ENCODE assay signal across 11 cellular contexts in genomic region chrX:43971966-43972961, GRCh38. TPM values are rescaled to one million over a fixed set of nuclear protein-coding genes. Genes with fewer than 3 reads are reported as not detected.
DNase-seq lines count a peak whose midpoint lies in the region; ATAC-seq, FAIRE-seq and TF ChIP-seq lines count a peak whose summit lies in the region.
"Had no signal": no experiment of that assay in that cellular context is flagged by ENCODE, and none has a peak within 500 bp of the region (broad histone marks: within the 10 kb centered on the region; RNA-seq: fewer than 3 reads in every experiment).

No MANE protein-coding gene starts in this region.

- H2BK120ac ChIP-seq in H1 (replicated peaks; ENCODE audit: low read depth, low read length), result no peak overlapping the region

- H2BK12ac ChIP-seq in H1 (ENCODE audit: low read depth, low read length), result no peak overlapping the region

- H3K9me3 ChIP-seq in MG63, result no peaks in the 10 kb centered on the region
- no peaks in the 10 kb centered on the region for H3K9me3 ChIP-seq in H1 (ENCODE audit: insufficient read depth in 2 of 2, low read depth in 1 of 2, low read length in 1 of 2)

- peak overlapping the region; percentile 86 for H3K4me3 Mint-ChIP-seq in nephron progenitor cell

- no peak overlapping the region for H3K18ac ChIP-seq in H1 (ENCODE audit: extremely low read depth, low read length)

- no peaks in the 10 kb centered on the region for H3K36me3 Mint-ChIP-seq in nephron progenitor cell (ENCODE audit: low read depth)
- H3K36me3 Mint-ChIP-seq: immature natural killer cell had no signal

- no peak overlapping the region for H2AK5ac ChIP-seq in H1 (ENCODE audit: low read depth, low read length)

- H4K91ac ChIP-seq in H1 (replicated peaks; ENCODE audit: insufficient read length, low read length), result no peak overlapping the region

- H3K27me3 ChIP-seq in MG63 (no peaks in the 10 kb centered on the region), H1 (replicated peaks in 1 of 4; ENCODE audit: control insufficient read depth in 3 of 4, extremely low read depth in 1 of 4, insufficient read depth in 3 of 4, low read length in 3 of 4) (peaks cover 0 to 12% (median 1%) of the 10 kb centered on the region in 4 experiments; a peak in 2 of 7 replicates)

- H3K4me1 Mint-ChIP-seq in nephron progenitor cell, result peaks cover 13% of the 10 kb centered on the region

- H3K79me1 ChIP-seq in H1 (ENCODE audit: low read depth, low read length), result no peaks in the 10 kb centered on the region

- peak overlapping the region; percentile 16 for H3K4me3 ChIP-seq in AG04449 (ENCODE audit: low read depth, low read length)
- peak overlapping the region; percentile 34 for H3K4me3 ChIP-seq in MG63
- peak overlapping the region; percentile 10 to 56 (median 34); a peak in 5 of 8 replicates for H3K4me3 ChIP-seq in H1 (ENCODE audit: extremely low read depth in 1 of 4, insufficient read depth in 2 of 4, low read depth in 3 of 4, low read length in 4 of 4)

- no peaks in the 10 kb centered on the region for H3K23me2 ChIP-seq in H1 (ENCODE audit: low read depth, low read length)

- no peak for DNase-seq in AG04449 (ENCODE audit: low read depth, low spot score)
- DNase-seq in MG63, result peak; percentile 23
- no peak for DNase-seq in H1 (ENCODE audit: low read depth in 1 of 2, low spot score in 2 of 2)
- DNase-seq in nephron progenitor cell, result no peak
- DNase-seq in germinal center (ENCODE audit: low spot score), result no peak
- DNase-seq in mucosa of gallbladder (ENCODE audit: low spot score), result no peak
- DNase-seq: activated naive CD4-positive, alpha-beta T cell; immature natural killer cell had no signal

- no peak overlapping the region for H3K4ac ChIP-seq in H1 (replicated peaks; ENCODE audit: insufficient read length, low read depth, low read length)

- peaks cover 8% of the 10 kb centered on the region for H3K27me3 Mint-ChIP-seq in nephron progenitor cell (ENCODE audit: low read depth, poor library complexity)

- H3K27ac ChIP-seq in H1 (ENCODE audit: low read depth, low read length), result no peak overlapping the region

- TF ChIP-seq CTCF in AG04449 (IDR thresholded peaks at IDR 0.05; ENCODE audit: insufficient read depth, low read length, missing control alignments), result no peak
- TF ChIP-seq CTCF in H1 (IDR thresholded peaks at IDR 0.05; ENCODE audit: control extremely low read depth in 1 of 3, insufficient read depth in 1 of 3, low read depth in 1 of 3, low read length in 3 of 3), result no peak
- TF ChIP-seq CTCF in nephron progenitor cell (IDR thresholded peaks at IDR 0.05), result no peak

- CTCF ChIA-PET in AG04449 (lab: Yijun Ruan, JAX), result interaction anchor here (2.7 kb wide), 1 partner anchor 14 kb away, joined by 9 read pairs; no protein-coding TSS in a partner anchor
- CTCF ChIA-PET in H1 (lab: Charles Lee; ENCODE audit: partially characterized antibody), result interaction anchor here (3.0 kb wide), 1 partner anchor 10 kb away, joined by 15 read pairs; no protein-coding TSS in a partner anchor

- no peak overlapping the region for H3K23ac ChIP-seq in H1 (ENCODE audit: insufficient read length)

- TF ChIP-seq EP300 in H1 (IDR thresholded peaks at IDR 0.05; ENCODE audit: borderline replicate concordance in 1 of 2, low read depth in 2 of 2, low read length in 2 of 2), result no peak

- TF ChIP-seq RAD21 in H1 (IDR thresholded peaks at IDR 0.05 in 1 of 2, conservative IDR thresholded peaks at IDR 0.05 in 1 of 2; ENCODE audit: low read depth in 2 of 2, low read length in 2 of 2), result no peak

- H3K4me2 ChIP-seq in H1 (ENCODE audit: insufficient read depth in 1 of 2, low read depth in 2 of 2, low read length in 2 of 2), result peak overlapping the region; percentile 65 to 93

- H3K79me2 ChIP-seq in H1 (ENCODE audit: control insufficient read depth in 1 of 2, insufficient read depth in 2 of 2, low read length in 2 of 2), result no peaks in the 10 kb centered on the region

- no peak for ATAC-seq in GM19397 (IDR thresholded peaks at IDR 0.05; ENCODE audit: unreplicated experiment)
- no peak for ATAC-seq in HG02759 (IDR thresholded peaks at IDR 0.05; ENCODE audit: unreplicated experiment)

- no peak for TF ChIP-seq POLR2A in H1 (IDR thresholded peaks at IDR 0.05; ENCODE audit: control extremely low read depth in 1 of 2, low read depth in 2 of 2, low read length in 2 of 2)

- H2BK15ac ChIP-seq in H1 (ENCODE audit: low read length), result no peak overlapping the region

- no peak overlapping the region for H2BK20ac ChIP-seq in H1 (ENCODE audit: low read length)

- H3K27ac Mint-ChIP-seq in nephron progenitor cell, result no peak overlapping the region
- H3K27ac Mint-ChIP-seq: immature natural killer cell had no signal

- H4K8ac ChIP-seq in H1 (ENCODE audit: extremely low read depth, insufficient read depth, low read length), result no peak overlapping the region

- H3K56ac ChIP-seq in H1 (replicated peaks; ENCODE audit: insufficient read length, low read depth, low read length), result no peak overlapping the region

- H2BK5ac ChIP-seq in H1 (ENCODE audit: low read depth, low read length), result no peak overlapping the region

- no peak overlapping the region for H2AFZ ChIP-seq in H1 (ENCODE audit: low read length)

- POLR2A ChIA-PET in AG04449 (lab: Yijun Ruan, JAX), result no interaction called here
- POLR2A ChIA-PET in H1 (lab: Charles Lee; ENCODE audit: partially characterized antibody), result no interaction called here

- H3K4me1 ChIP-seq in H1 (replicated peaks in 1 of 4; ENCODE audit: control insufficient read depth in 3 of 4, insufficient read depth in 4 of 4, low read length in 3 of 4), result peaks cover 0 to 9% (median 1%) of the 10 kb centered on the region in 4 experiments; a peak in 3 of 7 replicates

- WGBS in H1 (ENCODE audit: extremely low coverage in 1 of 2, insufficient coverage in 1 of 2, insufficient read length in 1 of 2, insufficient replicate concordance in 2 of 2, low coverage in 1 of 2, low lambda C conversion rate in 2 of 2, missing lambda C conversion rate in 1 of 2), 2 experiments, result 71% methylated on average over 19 of the region's 19 CpGs; no CpG with 5 or more reads in 1 of the 2 experiments

- H4K5ac ChIP-seq in H1 (ENCODE audit: insufficient read length, low read depth, low read length), result no peak overlapping the region

- no peaks in the 10 kb centered on the region for H4K20me1 ChIP-seq in H1 (replicated peaks in 1 of 2; ENCODE audit: control insufficient read depth in 1 of 2, insufficient read depth in 2 of 2, low read length in 2 of 2)

- H3K36me3 ChIP-seq in MG63 (no peaks in the 10 kb centered on the region), H1 (ENCODE audit: control insufficient read depth in 2 of 4, insufficient read depth in 4 of 4, low read length in 3 of 4) (no peaks in the 10 kb centered on the region)

- FAIRE-seq in H1 (lab: Jason Lieb, UNC), result no peak

- H3K9ac ChIP-seq in H1 (replicated peaks in 1 of 4; ENCODE audit: extremely low read depth in 1 of 4, low read depth in 3 of 4, low read length in 3 of 4), result no peak overlapping the region

- peaks cover 40% of the 10 kb centered on the region for H3K9me3 Mint-ChIP-seq in nephron progenitor cell
- H3K9me3 Mint-ChIP-seq: immature natural killer cell had no signal

- H3K14ac ChIP-seq in H1 (ENCODE audit: insufficient read length), result no peak overlapping the region

TF ChIP-seq in H1, 55 proteins besides CTCF, POLR2A, EP300 and RAD21:
- no peak for TF ChIP-seq TCF12 (IDR thresholded peaks at IDR 0.05; ENCODE audit: low read depth, low read length)
- no peak for TF ChIP-seq E2F6 (IDR thresholded peaks at IDR 0.05)
- no peak for TF ChIP-seq YY1 (IDR thresholded peaks at IDR 0.05; ENCODE audit: low read depth, low read length)
- no peak for TF ChIP-seq SP4 (IDR thresholded peaks at IDR 0.05; ENCODE audit: low read length)
- no peak for TF ChIP-seq ATF3 (IDR thresholded peaks at IDR 0.05; ENCODE audit: insufficient read depth, low read depth, low read length)
- no peak for TF ChIP-seq SIX5 (IDR thresholded peaks at IDR 0.05; ENCODE audit: low read depth, low read length)
- no peak for TF ChIP-seq JUND (IDR thresholded peaks at IDR 0.05; ENCODE audit: low read length)
- no peak for TF ChIP-seq TBP (IDR thresholded peaks at IDR 0.05; ENCODE audit: low read depth, low read length)
- TF ChIP-seq POLR2AphosphoS5 (IDR thresholded peaks at IDR 0.05; ENCODE audit: low read depth, low read length), result no peak
- TF ChIP-seq CREB1 (IDR thresholded peaks at IDR 0.05), result no peak
- TF ChIP-seq CBX8 (IDR thresholded peaks at IDR 0.05; ENCODE audit: borderline replicate concordance, low read depth, low read length), result no peak

RNA-seq across cellular contexts. Expression of gene NDP, which starts 0.9 kb away (rescaled TPM):
- total RNA-seq in MG63 (2014; rRNA removed; shearing (Covaris generic); ENCODE audit: low replicate concordance), result 0.10 and 1.4 TPM in 2 replicates
- total RNA-seq in H1 (2021; fragmentation: NEBNext Ultra II Directional; extraction: Animal tissue kit (Norgen Biotek cat#: 25700)), result 0.29 and 0.82 TPM in 2 replicates
- polyA plus RNA-seq in H1 (2011; rRNA removed), result 0.14 and 0.26 TPM in 2 replicates
- polyA plus RNA-seq in H1 (2011; cell fraction: cytosol; rRNA removed), result 0.18 TPM
- polyA plus RNA-seq in H1 (2011; cell fraction: nucleus; rRNA removed), result 0.10 TPM
- polyA plus RNA-seq in H1 (2012, experiment 1 of 2), result 0.15 to 0.39 TPM (median 0.26 TPM) in 4 replicates
- not detected for polyA plus RNA-seq in H1 (2012, experiment 2 of 2)
- 0.32 TPM for polyA plus RNA-seq in H1 (2013, experiment 1 of 2)
- 0.26 TPM for polyA plus RNA-seq in H1 (2013, experiment 2 of 2)
- polyA minus RNA-seq in H1 (2011; rRNA and poly(A)+ RNA removed), result 0.13 TPM in 1 of 2 replicates, not detected in the other
- not detected for polyA minus RNA-seq in H1 (2011; cell fraction: cytosol; rRNA and poly(A)+ RNA removed)
- not detected for polyA minus RNA-seq in H1 (2011; cell fraction: nucleus; rRNA and poly(A)+ RNA removed)
- total RNA-seq in mucosa of gallbladder, result 0.23 TPM
- total RNA-seq: T-helper 2 cell treated with Interferon-gamma antibody and Interleukin-4, amounts not matched to agents 100 ng/mL and 5 ng/mL, for 36 hours had no signal
- polyA plus RNA-seq: immature natural killer cell had no signal
